8 cellular contexts compared by ENCODE assay signal in genomic region chr7:116500071-116500853, GRCh38. TPM values are rescaled to one million over a fixed set of nuclear protein-coding genes. Genes with fewer than 3 reads are reported as not detected.
DNase-seq lines count a peak whose midpoint lies in the region; ATAC-seq and TF ChIP-seq lines count a peak whose summit lies in the region.

No MANE protein-coding gene starts in this region.

- H3K27ac ChIP-seq in HUES6 (ENCODE audit: low read depth, low read length) = peak overlapping the region; percentile 51; the same call in 1 of the 2 replicates
- H3K27ac ChIP-seq in ovary = peak overlapping the region; percentile 90 to 95

- H3K4me1 ChIP-seq in HUES6 (ENCODE audit: control insufficient read depth, insufficient read depth, low read length) (peaks cover 22% of the 10 kb centered on the region), ovary (ENCODE audit: insufficient read depth) (peaks cover 8% of the 10 kb centered on the region)

- CTCF ChIA-PET in activated CD4-positive, alpha-beta T cell treated with anti-CD3 and anti-CD28 coated beads for 36 hours (lab: Charles Lee) = interaction anchor here (1.9 kb wide), 1 partner anchor 26 kb away, joined by 4 read pairs; no protein-coding TSS in a partner anchor

- 1% methylated on average over 37 of the region's 37 CpGs for WGBS in ovary, 3 donors

- ATAC-seq in activated CD4-positive, alpha-beta T cell treated with anti-CD3 and anti-CD28 coated beads for 36 hours = peak; percentile 96

- POLR2A ChIA-PET in activated CD4-positive, alpha-beta T cell treated with anti-CD3 and anti-CD28 coated beads for 36 hours (lab: Charles Lee) = no interaction called here

- H3K4me3 ChIP-seq in HUES6 (ENCODE audit: low read depth, low read length) (peak overlapping the region; percentile 75), ovary (peak overlapping the region; percentile 60)

- no peak overlapping the region for H3K27ac Mint-ChIP-seq in activated CD4-positive, alpha-beta T cell treated with anti-CD3 and anti-CD28 coated beads for 36 hours
- H3K27ac Mint-ChIP-seq in glutamatergic neuron (ENCODE audit: unreplicated experiment) = no peak overlapping the region

- TF ChIP-seq POLR2A in ovary (IDR thresholded peaks at IDR 0.05) = no peak

- H3K36me3 Mint-ChIP-seq in activated CD4-positive, alpha-beta T cell treated with anti-CD3 and anti-CD28 coated beads for 36 hours (ENCODE audit: low read depth) = no peaks in the 10 kb centered on the region
- no peaks in the 10 kb centered on the region for H3K36me3 Mint-ChIP-seq in glutamatergic neuron (ENCODE audit: unreplicated experiment)

- intact Hi-C loops in activated CD4-positive, alpha-beta T cell treated with anti-CD3 and anti-CD28 coated beads for 36 hours (cut with DNase I, micrococcal nuclease) = loop anchor here in 1 of 2 experiments (1.0 to 5.0 kb wide), 2 partner anchors 26 to 87 kb away; no protein-coding TSS in a partner anchor
- intact Hi-C loops in ovary (cut with DNase I) = no loop called here

- H3K9ac ChIP-seq in HUES6 (ENCODE audit: low read length) = peak overlapping the region; percentile 74

- peak; percentile 77 for DNase-seq in activated CD4-positive, alpha-beta T cell treated with anti-CD3 and anti-CD28 coated beads for 36 hours
- no peak for DNase-seq in activated CD4-positive, alpha-beta T cell treated with anti-CD3 and anti-CD28 coated beads, Interleukin-2, amount 50 U/mL, for 1 hour
- peak; percentile 40 for DNase-seq in activated T-helper 9 cell treated with anti-CD3 and anti-CD28 coated beads, Interleukin-2, amount 50 U/mL, for 16 hours (ENCODE audit: low read depth)
- DNase-seq in glutamatergic neuron = peak; percentile 17
- DNase-seq in ovary = peak; percentile 41 to 66 (median 57)
- no peak for DNase-seq in NCI-H2029 (lab: John Stamatoyannopoulos, UW)
- no peak for DNase-seq in COR-L47 (lab: John Stamatoyannopoulos, UW)

- H3K9me3 ChIP-seq in HUES6 (ENCODE audit: control insufficient read depth, insufficient read depth, low read depth, low read length) (peaks cover 2% of the 10 kb centered on the region; the same call in 1 of the 2 replicates), ovary (no peaks in the 10 kb centered on the region)

- TF ChIP-seq EP300 in ovary (IDR thresholded peaks at IDR 0.05) = no peak

- peaks cover 2% of the 10 kb centered on the region for H3K9me3 Mint-ChIP-seq in activated CD4-positive, alpha-beta T cell treated with anti-CD3 and anti-CD28 coated beads for 36 hours (ENCODE audit: low read depth)
- no peaks in the 10 kb centered on the region for H3K9me3 Mint-ChIP-seq in glutamatergic neuron (ENCODE audit: unreplicated experiment)

- H3K36me3 ChIP-seq in HUES6 (ENCODE audit: control insufficient read depth, insufficient read depth, low read length) = no peaks in the 10 kb centered on the region
- H3K36me3 ChIP-seq in ovary = no peaks in the 10 kb centered on the region

- peak overlapping the region; percentile 43 for H3K4me3 Mint-ChIP-seq in activated CD4-positive, alpha-beta T cell treated with anti-CD3 and anti-CD28 coated beads for 36 hours
- H3K4me3 Mint-ChIP-seq in glutamatergic neuron (ENCODE audit: unreplicated experiment) = peak overlapping the region; percentile 88

- peaks cover 49% of the 10 kb centered on the region for H3K27me3 Mint-ChIP-seq in activated CD4-positive, alpha-beta T cell treated with anti-CD3 and anti-CD28 coated beads for 36 hours
- no peaks in the 10 kb centered on the region for H3K27me3 Mint-ChIP-seq in glutamatergic neuron (ENCODE audit: unreplicated experiment)

- H3K27me3 ChIP-seq in HUES6 (ENCODE audit: control insufficient read depth, insufficient read depth, low read length) (peaks cover 25% of the 10 kb centered on the region), ovary (no peaks in the 10 kb centered on the region)

- TF ChIP-seq CTCF in glutamatergic neuron (IDR thresholded peaks at IDR 0.05; ENCODE audit: partially characterized antibody, unreplicated experiment) (no peak), ovary (IDR thresholded peaks at IDR 0.05) (peak in 1 of 3 donors; percentile 4)

- peaks cover 10% of the 10 kb centered on the region for H3K4me1 Mint-ChIP-seq in activated CD4-positive, alpha-beta T cell treated with anti-CD3 and anti-CD28 coated beads for 36 hours
- peaks cover 7% of the 10 kb centered on the region for H3K4me1 Mint-ChIP-seq in glutamatergic neuron (ENCODE audit: low read depth, unreplicated experiment)

RNA-seq across cellular contexts. Expression of gene CAV2, which starts 0.7 kb away (rescaled TPM):
- total RNA-seq in activated CD4-positive, alpha-beta T cell treated with anti-CD3 and anti-CD28 coated beads for 36 hours = not detected
- total RNA-seq in glutamatergic neuron (ENCODE audit: unreplicated experiment) = 1.7 TPM
- 10 to 100 TPM; 38.0 to 67.5 (median 53.7) TPM for total RNA-seq in ovary
- 100 to 1,000 TPM in 1 of 2 donors, 10 to 100 TPM in 1; 46.2 to 110 TPM for polyA plus RNA-seq in ovary

RNA-seq across cellular contexts. Expression of gene CAV1, which starts 24.6 kb away (rescaled TPM):
- total RNA-seq in activated CD4-positive, alpha-beta T cell treated with anti-CD3 and anti-CD28 coated beads for 36 hours = under 1 TPM; 0.25 TPM
- total RNA-seq in glutamatergic neuron (ENCODE audit: unreplicated experiment) = 0.78 TPM
- total RNA-seq in ovary = 100 to 1,000 TPM in 4 of 7 donors, 10 to 100 TPM in 3; 47.3 to 272 (median 101) TPM
- 100 to 1,000 TPM; 150 to 287 TPM for polyA plus RNA-seq in ovary

Comparison
In these comparisons a context has a peak if more than half of its experiments do, and no peak if none do; other contexts are left out.
1. DNase-seq: peak in activated CD4-positive, alpha-beta T cell treated with anti-CD3 and anti-CD28 coated beads for 36 hours (single experiment), activated T-helper 9 cell treated with anti-CD3 and anti-CD28 coated beads, Interleukin-2, amount 50 U/mL, for 16 hours (single experiment), glutamatergic neuron (single experiment) and ovary (5 of 5); none in activated CD4-positive, alpha-beta T cell treated with anti-CD3 and anti-CD28 coated beads, Interleukin-2, amount 50 U/mL, for 1 hour (single experiment), NCI-H2029 (single experiment) and COR-L47 (single experiment).
2. RNA of gene CAV2, which starts 0.7 kb away (total RNA-seq): 38.0 to 67.5 TPM in ovary; 1.7 TPM in glutamatergic neuron (single experiment) and not detected in activated CD4-positive, alpha-beta T cell treated with anti-CD3 and anti-CD28 coated beads for 36 hours; every median in the first group is over 10 times any median in the second.
3. RNA of gene CAV1, which starts 24.6 kb away (total RNA-seq): 47.3 to 272 TPM in ovary; 0.78 TPM in glutamatergic neuron (single experiment) and 0.25 TPM in activated CD4-positive, alpha-beta T cell treated with anti-CD3 and anti-CD28 coated beads for 36 hours; every median in the first group is over 10 times any median in the second.